1 cellular context compared by ENCODE assay signal in the genomic region with DNA sequence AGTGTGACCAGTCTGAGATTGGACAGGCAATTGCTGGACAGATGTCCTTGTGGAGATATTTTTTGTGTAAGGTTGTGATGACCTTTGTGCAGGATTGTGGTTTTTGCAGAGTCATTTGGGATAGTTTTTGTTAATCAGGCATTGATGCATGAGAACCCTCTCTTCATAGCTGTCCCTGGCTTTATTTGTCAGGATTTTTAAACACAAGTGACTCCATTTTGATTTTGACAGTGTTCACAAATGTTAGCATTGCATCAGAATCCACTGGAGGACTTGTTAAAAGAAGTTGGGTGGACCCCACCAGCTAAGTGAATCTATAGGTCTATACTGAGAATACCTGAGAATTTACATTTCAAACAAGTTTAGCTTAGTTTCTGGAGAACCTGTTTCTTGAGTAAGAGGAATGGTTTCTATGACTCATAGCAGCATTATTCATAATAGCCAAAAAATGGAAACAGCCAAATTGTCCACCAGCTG.
TF ChIP-seq lines count a peak whose summit lies in the region.

No MANE protein-coding gene starts in this region.

TF ChIP-seq in IMR-90, 13 proteins besides CTCF, POLR2A, EP300 and RAD21:
- peak; percentile 45; the same call in 1 of the 2 replicates for TF ChIP-seq FOS (IDR thresholded peaks at IDR 0.05; ENCODE audit: low read depth, low read length)
- no peak for TF ChIP-seq MAZ (IDR thresholded peaks at IDR 0.05; ENCODE audit: borderline replicate concordance, low read depth, low read length)
- no peak for TF ChIP-seq BHLHE40 (IDR thresholded peaks at IDR 0.05; ENCODE audit: low read depth, low read length)
- no peak for TF ChIP-seq RFX5 (IDR thresholded peaks at IDR 0.05; ENCODE audit: low read depth, low read length)
- TF ChIP-seq CEBPB (IDR thresholded peaks at IDR 0.05; ENCODE audit: low read depth, low read length), result no peak
